In the genomic region with DNA sequence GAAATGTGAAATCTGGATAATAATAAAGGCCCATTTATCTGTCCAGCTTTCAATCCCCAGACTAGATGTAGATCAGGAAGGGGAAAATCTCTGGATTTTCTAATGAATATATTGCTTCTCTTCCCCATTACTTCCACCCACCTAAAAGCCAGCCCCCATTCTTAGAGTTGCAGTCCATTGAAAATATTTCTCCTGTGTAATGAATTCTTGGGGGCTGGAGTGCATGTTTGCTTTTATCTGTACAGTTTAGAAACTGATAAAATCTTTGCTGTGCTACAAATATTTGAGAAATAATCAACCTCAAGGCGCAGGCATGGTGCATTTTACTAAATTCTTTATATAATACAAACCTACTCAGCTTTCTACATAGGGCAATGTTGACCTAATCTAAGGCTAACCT, we compare ENCODE assay signal across 8 cellular contexts.
DNase-seq lines count a peak whose midpoint lies in the region; ATAC-seq and TF ChIP-seq lines count a peak whose summit lies in the region.

No MANE protein-coding gene starts in this region.

- no peak for DNase-seq in chondrocyte (ENCODE audit: low spot score)
- no peak for DNase-seq in neural crest cell (ENCODE audit: low read depth, low spot score)
- DNase-seq in SKM-1 treated with dmso at 0.1 percent for 144 hours (lab: John Stamatoyannopoulos, UW; ENCODE audit: unreplicated experiment), result no peak
- no peak for DNase-seq in NCI-H748 (lab: John Stamatoyannopoulos, UW; ENCODE audit: unreplicated experiment)

- H3K4me2 ChIP-seq in Loucy (ENCODE audit: low read depth, low read length, poor library complexity, severe bottlenecking), result peak overlapping the region; percentile 85

- H3K9me2 ChIP-seq in Loucy (replicated peaks; ENCODE audit: low read depth, low read length), result no peaks in the 10 kb centered on the region

- H2AFZ ChIP-seq in ACC112 (ENCODE audit: low read length, unreplicated experiment) (peak overlapping the region; percentile 51), Loucy (ENCODE audit: low read length) (no peak overlapping the region)

- H3K27me3 ChIP-seq in ACC112 (ENCODE audit: insufficient read depth, low read length), result no peaks in the 10 kb centered on the region
- H3K27me3 ChIP-seq in Loucy (ENCODE audit: insufficient read depth, low read length, poor library complexity, severe bottlenecking), result no peaks in the 10 kb centered on the region

- H3K9ac ChIP-seq in Loucy (ENCODE audit: low read depth, low read length, poor library complexity, severe bottlenecking), result peak overlapping the region; percentile 77

- ATAC-seq in HG02571 (IDR thresholded peaks at IDR 0.05; ENCODE audit: unreplicated experiment) (no peak), GM19035 (IDR thresholded peaks at IDR 0.05; ENCODE audit: unreplicated experiment) (no peak)

- peak overlapping the region; percentile 97 for H3K27ac ChIP-seq in ACC112 (ENCODE audit: low read depth, low read length)

- H3K4me1 ChIP-seq in ACC112 (ENCODE audit: control insufficient read depth, insufficient read depth, low read length, unreplicated experiment), result peaks cover 64% of the 10 kb centered on the region
- H3K4me1 ChIP-seq in Loucy (ENCODE audit: insufficient read depth, low read length, poor library complexity, severe bottlenecking), result peaks cover 60% of the 10 kb centered on the region

- H3K9me3 Mint-ChIP-seq in chondrocyte (ENCODE audit: low read depth) (no peaks in the 10 kb centered on the region), neural crest cell (peaks cover 2% of the 10 kb centered on the region)

- TF ChIP-seq CTCF in Loucy (conservative IDR thresholded peaks at IDR 0.05; ENCODE audit: low read length) (no peak), chondrocyte (IDR thresholded peaks at IDR 0.05) (no peak), neural crest cell (conservative IDR thresholded peaks at IDR 0.05) (no peak)

- peak overlapping the region; percentile 98 for H3K27ac Mint-ChIP-seq in chondrocyte (ENCODE audit: unreplicated experiment)
- H3K27ac Mint-ChIP-seq in neural crest cell (ENCODE audit: unreplicated experiment), result peak overlapping the region; percentile 94

- H3K36me3 Mint-ChIP-seq in chondrocyte (ENCODE audit: low read depth) (peaks cover 21% of the 10 kb centered on the region), neural crest cell (ENCODE audit: low read depth) (peaks cover 12% of the 10 kb centered on the region)

- peaks cover 26% of the 10 kb centered on the region for H3F3A ChIP-seq in Loucy (ENCODE audit: low read depth)

- no peaks in the 10 kb centered on the region for H4K20me1 ChIP-seq in Loucy (ENCODE audit: insufficient read depth, low read length, poor library complexity, severe bottlenecking)

- H3K36me3 ChIP-seq in ACC112 (ENCODE audit: insufficient read depth, low read length) (peaks cover 21% of the 10 kb centered on the region), Loucy (ENCODE audit: insufficient read depth, low read length) (peaks cover 48% of the 10 kb centered on the region)

- H3K4me3 Mint-ChIP-seq in chondrocyte (ENCODE audit: unreplicated experiment) (no peak overlapping the region), neural crest cell (peak overlapping the region; percentile 26)

- H3K4me3 ChIP-seq in ACC112 (ENCODE audit: low read depth, low read length) (peak overlapping the region; percentile 64), Loucy (ENCODE audit: low read length, poor library complexity, severe bottlenecking) (peak overlapping the region; percentile 68)

- H3K9me3 ChIP-seq in Loucy (ENCODE audit: insufficient read depth, low read depth, low read length), result no peaks in the 10 kb centered on the region

- H3K79me2 ChIP-seq in ACC112 (ENCODE audit: control insufficient read depth, insufficient read depth, low read length, unreplicated experiment) (peaks cover 38% of the 10 kb centered on the region), Loucy (ENCODE audit: insufficient read depth, low read length) (peaks cover 45% of the 10 kb centered on the region)

- H3K4me1 Mint-ChIP-seq in chondrocyte (ENCODE audit: low read depth), result peaks cover 86% of the 10 kb centered on the region
- peaks cover 47% of the 10 kb centered on the region for H3K4me1 Mint-ChIP-seq in neural crest cell

- H3K27me3 Mint-ChIP-seq in chondrocyte (ENCODE audit: low read depth) (no peaks in the 10 kb centered on the region), neural crest cell (ENCODE audit: low read depth) (no peaks in the 10 kb centered on the region)
